ENCODE assay signal across 10 cellular contexts in the genomic region with DNA sequence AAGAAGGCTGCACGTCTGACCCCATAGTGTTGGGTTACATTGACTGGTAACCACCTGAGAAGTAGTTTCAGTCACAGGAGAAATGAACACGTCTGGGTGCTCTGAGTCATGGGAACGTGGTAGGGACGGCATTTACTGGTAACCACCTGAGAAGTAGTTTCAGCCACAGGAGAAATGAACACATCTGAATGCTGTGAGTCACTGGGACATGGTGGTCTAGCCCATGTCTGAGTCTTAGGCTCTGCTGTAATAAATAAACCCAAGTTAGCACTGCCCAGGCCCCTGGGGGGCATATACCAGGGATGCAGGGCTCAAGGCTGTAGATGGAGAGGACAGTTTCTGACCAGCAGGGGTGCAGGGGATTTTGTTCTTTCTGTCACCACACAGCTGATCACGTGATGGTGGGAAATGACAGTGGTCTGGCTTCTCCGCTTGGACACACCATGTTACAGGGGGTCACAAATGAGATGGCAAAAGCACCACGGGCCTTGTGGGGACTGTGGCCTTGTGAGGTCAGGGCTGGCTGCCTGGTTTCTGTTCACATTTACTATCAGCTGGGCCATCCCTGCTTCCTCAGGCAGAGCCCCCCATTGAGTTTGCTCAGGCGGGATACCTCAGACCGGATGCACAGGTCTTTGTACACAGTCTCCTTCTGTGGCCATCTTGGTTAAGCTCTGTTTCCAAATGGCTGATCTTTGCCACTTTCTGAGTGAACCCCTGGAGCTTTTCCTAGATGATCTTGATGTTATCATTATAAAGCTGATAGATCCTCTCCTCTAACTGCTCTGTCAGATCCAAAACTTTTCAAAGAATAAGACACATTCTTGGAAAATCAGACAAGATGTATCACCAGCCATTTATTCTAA. TPM values are rescaled to one million over a fixed set of nuclear protein-coding genes. Genes with fewer than 3 reads are reported as not detected.
A peak's percentile ranks its signal among the peaks of the same experiment; 100 is the strongest.
DNase-seq lines count a peak whose midpoint lies in the region; ATAC-seq and TF ChIP-seq lines count a peak whose summit lies in the region.
"Had no signal": no experiment of that assay in that cellular context is flagged by ENCODE, and none has a peak within 500 bp of the region (broad histone marks: within the 10 kb centered on the region; RNA-seq: fewer than 3 reads in every experiment).

No MANE protein-coding gene starts in this region.

- in situ Hi-C loops in SK-MEL-5 (cut with HindIII; ENCODE audit: low pct_unique_long_range_greater_than_20kb, low sequenced_read_pairs): no loop called here

- no peaks in the 10 kb centered on the region for H3K9me3 ChIP-seq in tibial nerve

- H3K4me3 Mint-ChIP-seq in naive thymus-derived CD8-positive, alpha-beta T cell: no peak overlapping the region
- H3K4me3 Mint-ChIP-seq: brain, nephron had no signal

- peaks cover 0 to 13% (median 3%) of the 10 kb centered on the region in 4 donors for H3K4me1 Mint-ChIP-seq in naive thymus-derived CD8-positive, alpha-beta T cell
- H3K4me1 Mint-ChIP-seq: nephron had no signal

- H3K27ac ChIP-seq in tibial nerve: no peak overlapping the region
- H3K27ac ChIP-seq in coronary artery: no peak overlapping the region

- H3K36me3 Mint-ChIP-seq in naive thymus-derived CD8-positive, alpha-beta T cell: no peaks in the 10 kb centered on the region
- H3K36me3 Mint-ChIP-seq: brain had no signal

- POLR2A ChIA-PET in naive thymus-derived CD8-positive, alpha-beta T cell (lab: Charles Lee): no interaction called here

- WGBS in tibial nerve, 2 donors: 83 to 84% methylated on average over 9 of the region's 9 CpGs

- H3K27me3 ChIP-seq in tibial nerve: no peaks in the 10 kb centered on the region

- TF ChIP-seq CTCF in tibial nerve (IDR thresholded peaks at IDR 0.05) (no peak), coronary artery (IDR thresholded peaks at IDR 0.05) (no peak)

- no peak for TF ChIP-seq POLR2A in tibial nerve (IDR thresholded peaks at IDR 0.05)

- ATAC-seq in GM18868 (IDR thresholded peaks at IDR 0.05; ENCODE audit: unreplicated experiment): peak; percentile 97
- ATAC-seq in HG02571 (IDR thresholded peaks at IDR 0.05; ENCODE audit: unreplicated experiment): peak; percentile 93
- peak; percentile 25 to 47 for ATAC-seq in naive thymus-derived CD8-positive, alpha-beta T cell

- H3K36me3 ChIP-seq in tibial nerve: no peaks in the 10 kb centered on the region

- H3K27ac Mint-ChIP-seq in naive thymus-derived CD8-positive, alpha-beta T cell: peak overlapping the region in 3 of 10 donors; percentile 21 to 60 (median 42)
- H3K27ac Mint-ChIP-seq: brain, nephron had no signal

- peak; percentile 38 for DNase-seq in SK-MEL-5 (ENCODE audit: low read depth, low spot score)
- DNase-seq in naive thymus-derived CD8-positive, alpha-beta T cell: peak in 1 of 10 donors; percentile 3
- no peak for DNase-seq in tibial nerve (ENCODE audit: low spot score in 2 of 2)
- no peak for DNase-seq in HCEC 1CT
- DNase-seq in NCI-H226: no peak
- no peak for DNase-seq in coronary artery (ENCODE audit: low spot score)

- no peaks in the 10 kb centered on the region for H3K4me1 ChIP-seq in tibial nerve

- peaks cover 0 to 2% (median 0%) of the 10 kb centered on the region in 5 donors for H3K27me3 Mint-ChIP-seq in naive thymus-derived CD8-positive, alpha-beta T cell

- H3K9me3 Mint-ChIP-seq in naive thymus-derived CD8-positive, alpha-beta T cell: no peaks in the 10 kb centered on the region
- H3K9me3 Mint-ChIP-seq: nephron had no signal

- no peak for TF ChIP-seq EP300 in tibial nerve (IDR thresholded peaks at IDR 0.05)

- H3K4me3 ChIP-seq in tibial nerve (no peak overlapping the region), coronary artery (no peak overlapping the region)

RNA-seq across cellular contexts. Expression of gene C12orf42, which starts 9.8 kb away (rescaled TPM):
- 0.63 TPM in 1 of 2 replicates, not detected in the other for total RNA-seq in SK-MEL-5 (2014; rRNA removed; shearing (Covaris generic))
- 0.25 and 0.63 TPM in 2 replicates for polyA plus RNA-seq in SK-MEL-5 (2015; cell fraction: cytosol; rRNA removed)
- polyA plus RNA-seq in SK-MEL-5 (2015; cell fraction: nucleus; rRNA removed): not detected in 2 replicates
- total RNA-seq in naive thymus-derived CD8-positive, alpha-beta T cell: 10 to 100 TPM; 16.8 to 17.5 TPM
- polyA plus RNA-seq in naive thymus-derived CD8-positive, alpha-beta T cell: 1 to 10 TPM; 3.4 to 8.8 (median 7.2) TPM
- 1 to 10 TPM in 1 of 4 donors, not detected in 3; 1.2 TPM for total RNA-seq in tibial nerve

Comparison
In these comparisons a context has a peak if more than half of its experiments do, and no peak if none do; other contexts are left out.
1. ATAC-seq: peak in every context shown above with its lines; median percentile 97 in GM18868; 93 in HG02571; 36 in naive thymus-derived CD8-positive, alpha-beta T cell.
2. RNA of gene C12orf42, which starts 9.8 kb away (total RNA-seq): 16.8 to 17.5 TPM in naive thymus-derived CD8-positive, alpha-beta T cell; 0.63 TPM in SK-MEL-5 and 1.2 TPM in tibial nerve; every median in the first group is over 4 times any median in the second.